Comparison of ENCODE assay signal across 23 cellular contexts in the genomic region with DNA sequence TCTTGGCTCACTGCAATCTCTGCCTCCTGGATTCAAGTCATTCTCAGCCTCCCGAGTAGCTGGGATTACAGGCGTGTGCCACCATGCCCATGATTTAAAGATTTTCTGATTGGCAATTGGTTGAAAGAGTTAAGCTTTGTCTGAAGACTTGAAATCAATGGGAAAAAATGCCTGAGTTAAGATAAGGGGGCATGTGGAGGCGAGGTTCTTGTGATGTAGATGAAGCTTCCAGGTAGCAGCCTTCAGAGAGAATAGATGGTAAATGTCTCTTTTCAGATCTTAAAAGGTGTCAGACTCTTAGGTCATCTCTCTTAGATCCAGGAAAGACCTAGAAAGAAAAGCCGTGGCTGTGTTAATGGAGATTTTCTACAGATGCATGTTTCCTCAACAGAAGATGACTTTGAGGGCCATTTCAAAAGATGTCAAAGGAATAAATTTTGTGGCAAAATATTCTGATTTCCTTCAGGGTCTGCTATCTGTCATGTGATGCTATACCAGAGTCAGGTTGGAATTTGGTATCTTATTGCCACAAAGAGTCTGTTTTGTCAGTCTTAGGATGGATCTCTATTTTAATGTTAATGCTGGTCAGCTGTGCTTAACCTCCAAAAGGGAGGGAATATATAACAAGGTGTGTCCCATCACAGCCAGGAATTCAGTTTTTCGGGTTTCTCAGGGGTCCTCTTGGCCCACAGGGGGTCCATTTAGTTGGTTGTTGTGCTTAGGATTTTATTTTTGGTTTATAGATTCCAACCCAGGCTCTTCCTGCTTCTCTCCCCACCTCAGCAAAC.
"Had no signal": no experiment of that assay in that cellular context is flagged by ENCODE, and none has a peak within 500 bp of the region (broad histone marks: within the 10 kb centered on the region; RNA-seq: fewer than 3 reads in every experiment).

No MANE protein-coding gene starts in this region.

- H3K27me3 ChIP-seq: hepatocyte, right lobe of liver, suprapubic skin, thyroid gland, uterus had no signal

- H3K9me3 Mint-ChIP-seq: naive B cell; stimulated activated effector memory CD8-positive, alpha-beta T cell treated with anti-CD3 and anti-CD28 coated beads, Interleukin-12 subunit alpha, Interleukin-12 subunit beta, amount 100 ng/mL, for 72 hours had no signal

- H3K27me3 Mint-ChIP-seq: type B pancreatic cell had no signal

- H3K36me3 Mint-ChIP-seq: naive B cell; stimulated activated effector memory CD8-positive, alpha-beta T cell treated with anti-CD3 and anti-CD28 coated beads, Interleukin-12 subunit alpha, Interleukin-12 subunit beta, amount 100 ng/mL, for 72 hours; type B pancreatic cell had no signal

- H2AFZ ChIP-seq: hepatocyte, parathyroid adenoma had no signal

- H3K4me3 ChIP-seq: coronary artery, hepatocyte, lung, psoas muscle, right lobe of liver, suprapubic skin, thyroid gland, uterus had no signal

- H3K9me3 ChIP-seq: psoas muscle, right lobe of liver, suprapubic skin, thyroid gland, uterus had no signal

- H3K36me3 ChIP-seq: right lobe of liver, suprapubic skin, thyroid gland, uterus had no signal

- H3K4me1 ChIP-seq: parathyroid adenoma, psoas muscle, right lobe of liver, thyroid gland, uterus had no signal

- H3K9ac ChIP-seq: parathyroid adenoma had no signal

- H3K4me1 Mint-ChIP-seq: naive B cell; stimulated activated effector memory CD8-positive, alpha-beta T cell treated with anti-CD3 and anti-CD28 coated beads, Interleukin-12 subunit alpha, Interleukin-12 subunit beta, amount 100 ng/mL, for 72 hours had no signal

- H3K79me2 ChIP-seq: hepatocyte, parathyroid adenoma had no signal

- H3K27ac Mint-ChIP-seq: stimulated activated effector memory CD8-positive, alpha-beta T cell treated with anti-CD3 and anti-CD28 coated beads, Interleukin-12 subunit alpha, Interleukin-12 subunit beta, amount 100 ng/mL, for 72 hours; type B pancreatic cell had no signal

- DNase-seq: effector CD4-positive, alpha-beta T cell; foreskin melanocyte; head of caudate nucleus; left colon; left ventricle myocardium superior; mesenchymal stem cell; naive B cell; nephron progenitor cell; psoas muscle; retina; right lobe of liver; stimulated activated CD4-positive, alpha-beta T cell treated with anti-CD3 and anti-CD28 coated beads, Interleukin-4, amount 100 ng/mL, for 1 hour; stimulated activated CD8-positive, alpha-beta memory T cell treated with anti-CD3 and anti-CD28 coated beads, Interleukin-4, amount 100 ng/mL, for 48 hours; stimulated activated naive CD8-positive, alpha-beta T cell treated with anti-CD3 and anti-CD28 coated beads, Interleukin-15, Interleukin-2, amounts not matched to agents 100 U/mL and 50 U/mL, for 24 hours; thyroid gland; uterus had no signal

- H3K27ac ChIP-seq: coronary artery, hepatocyte, parathyroid adenoma, psoas muscle, right lobe of liver, suprapubic skin, thyroid gland, uterus had no signal

- H3K4me3 Mint-ChIP-seq: naive B cell; nephron progenitor cell; stimulated activated effector memory CD8-positive, alpha-beta T cell treated with anti-CD3 and anti-CD28 coated beads, Interleukin-12 subunit alpha, Interleukin-12 subunit beta, amount 100 ng/mL, for 72 hours; type B pancreatic cell had no signal

- H3K4me2 ChIP-seq: hepatocyte had no signal

- ATAC-seq: left colon; left ventricle myocardium superior; psoas muscle; right lobe of liver; stimulated activated effector memory CD8-positive, alpha-beta T cell treated with anti-CD3 and anti-CD28 coated beads, Interleukin-12 subunit alpha, Interleukin-12 subunit beta, amount 100 ng/mL, for 72 hours; stimulated activated naive CD8-positive, alpha-beta T cell treated with anti-CD3 and anti-CD28 coated beads, Interleukin-15, Interleukin-2, amounts not matched to agents 100 U/mL and 50 U/mL, for 24 hours had no signal
